In genomic region chr17:80252871-80253270, GRCh38 we compare ENCODE assay signal across 1 cellular context.
TF ChIP-seq lines count a peak whose summit lies in the region.

No MANE protein-coding gene starts in this region.

TF ChIP-seq in GM12878, 131 proteins besides CTCF, POLR2A, EP300 and RAD21 (continued from another document):
- TF ChIP-seq TCF7 (IDR thresholded peaks at IDR 0.05; ENCODE audit: borderline replicate concordance), result no peak
- no peak for TF ChIP-seq ZNF622 (IDR thresholded peaks at IDR 0.05)
- TF ChIP-seq ZSCAN29 (IDR thresholded peaks at IDR 0.05), result no peak
- no peak for TF ChIP-seq SMAD5 (IDR thresholded peaks at IDR 0.05; ENCODE audit: low read depth)
- TF ChIP-seq ATF2 (IDR thresholded peaks at IDR 0.05; ENCODE audit: low read length), result no peak
- no peak for TF ChIP-seq PAX8 (IDR thresholded peaks at IDR 0.05)
- no peak for TF ChIP-seq ZNF24 (IDR thresholded peaks at IDR 0.05)
- no peak for TF ChIP-seq JUND (IDR thresholded peaks at IDR 0.05; ENCODE audit: low read depth, low read length)
- no peak for TF ChIP-seq MYC (IDR thresholded peaks at IDR 0.05; ENCODE audit: insufficient read depth, insufficient read length, insufficient replicate concordance, low read length, severe bottlenecking)
